ENCODE assay signal across 8 cellular contexts in genomic region chr15:45522931-45523331, GRCh38. TPM values are rescaled to one million over a fixed set of nuclear protein-coding genes. Genes with fewer than 3 reads are reported as not detected.
DNase-seq lines count a peak whose midpoint lies in the region; ATAC-seq and TF ChIP-seq lines count a peak whose summit lies in the region.

No MANE protein-coding gene starts in this region.

- H3K27ac ChIP-seq in gastroesophageal sphincter, result peak overlapping the region; percentile 88 to 96 (median 94)

- peak overlapping the region; percentile 79 for H3K4me3 ChIP-seq in AG10803 (ENCODE audit: low read length)
- H3K4me3 ChIP-seq in H7 (ENCODE audit: insufficient read depth, low read depth, low read length), result peak overlapping the region; percentile 42
- peak overlapping the region; percentile 89 to 92 for H3K4me3 ChIP-seq in gastroesophageal sphincter

- H3K27me3 Mint-ChIP-seq in activated CD4-positive, alpha-beta memory T cell treated with anti-CD3 and anti-CD28 coated beads for 36 hours, result no peaks in the 10 kb centered on the region
- H3K27me3 Mint-ChIP-seq in progenitor cell of endocrine pancreas, result no peaks in the 10 kb centered on the region

- no peak overlapping the region for H3K27ac Mint-ChIP-seq in activated CD4-positive, alpha-beta memory T cell treated with anti-CD3 and anti-CD28 coated beads for 36 hours
- peak overlapping the region; percentile 94 for H3K27ac Mint-ChIP-seq in progenitor cell of endocrine pancreas

- H3K27me3 ChIP-seq in H7 (ENCODE audit: control insufficient read depth, insufficient read depth, low read length) (peaks cover 51% of the 10 kb centered on the region), gastroesophageal sphincter (no peaks in the 10 kb centered on the region)

- peak overlapping the region; percentile 78 for H3K4me3 Mint-ChIP-seq in activated CD4-positive, alpha-beta memory T cell treated with anti-CD3 and anti-CD28 coated beads for 36 hours
- H3K4me3 Mint-ChIP-seq in progenitor cell of endocrine pancreas (ENCODE audit: low read depth), result peak overlapping the region; percentile 88

- peaks cover 2% of the 10 kb centered on the region for H3K36me3 Mint-ChIP-seq in activated CD4-positive, alpha-beta memory T cell treated with anti-CD3 and anti-CD28 coated beads for 36 hours
- peaks cover 4% of the 10 kb centered on the region for H3K36me3 Mint-ChIP-seq in progenitor cell of endocrine pancreas (ENCODE audit: insufficient read depth)

- H3K9me3 ChIP-seq in gastroesophageal sphincter, result no peaks in the 10 kb centered on the region

- TF ChIP-seq POLR2A in gastroesophageal sphincter (IDR thresholded peaks at IDR 0.05), result peak in 1 of 2 donors; percentile 30

- H3K4me1 Mint-ChIP-seq in activated CD4-positive, alpha-beta memory T cell treated with anti-CD3 and anti-CD28 coated beads for 36 hours (ENCODE audit: low read depth), result peaks cover 21% of the 10 kb centered on the region
- peaks cover 15% of the 10 kb centered on the region for H3K4me1 Mint-ChIP-seq in progenitor cell of endocrine pancreas (ENCODE audit: low read depth)

- intact Hi-C loops in activated CD4-positive, alpha-beta memory T cell treated with anti-CD3 and anti-CD28 coated beads for 36 hours (cut with micrococcal nuclease), result loop anchor here (2.0 to 5.0 kb wide), 5 partner anchors 64 to 120 kb away; partner anchors contain the start of genes BLOC1S6 and SQOR

- no peaks in the 10 kb centered on the region for H3K36me3 ChIP-seq in H7 (replicated peaks; ENCODE audit: control insufficient read depth, insufficient read depth, low read length)
- no peaks in the 10 kb centered on the region for H3K36me3 ChIP-seq in gastroesophageal sphincter

- TF ChIP-seq EP300 in gastroesophageal sphincter (IDR thresholded peaks at IDR 0.05), result peak; percentile 17

- DNase-seq in AG10803 (ENCODE audit: low read depth) (peak; percentile 36), H7 (peak; percentile 79), progenitor cell of endocrine pancreas (ENCODE audit: low spot score, unreplicated experiment) (no peak)
- no peak for DNase-seq in activated CD4-positive, alpha-beta memory T cell treated with anti-CD3 and anti-CD28 coated beads for 36 hours
- no peak for DNase-seq in activated CD4-positive, CD25-positive, alpha-beta regulatory T cell treated with anti-CD3 and anti-CD28 coated beads, Interleukin-2, amount 50 U/mL, for 72 hours
- no peak for DNase-seq in stimulated activated CD4-positive, alpha-beta T cell treated with anti-CD3 and anti-CD28 coated beads, Interleukin-4, amount 100 ng/mL, for 1 hour

- CTCF ChIA-PET in activated CD4-positive, alpha-beta memory T cell treated with anti-CD3 and anti-CD28 coated beads for 36 hours (lab: Charles Lee), result no interaction called here

- peaks cover 2 to 49% (median 7%) of the 10 kb centered on the region in 3 donors for H3K4me1 ChIP-seq in gastroesophageal sphincter

- WGBS in gastroesophageal sphincter (ENCODE audit: low coverage in 1 of 2), 2 donors, result 0 to 2% methylated on average over 6 to 9 of the region's 18 CpGs

- POLR2A ChIA-PET in activated CD4-positive, alpha-beta memory T cell treated with anti-CD3 and anti-CD28 coated beads for 36 hours (lab: Charles Lee), result no interaction called here

- no peaks in the 10 kb centered on the region for H3K9me3 Mint-ChIP-seq in activated CD4-positive, alpha-beta memory T cell treated with anti-CD3 and anti-CD28 coated beads for 36 hours
- no peaks in the 10 kb centered on the region for H3K9me3 Mint-ChIP-seq in progenitor cell of endocrine pancreas (ENCODE audit: low read depth)

- TF ChIP-seq CTCF in AG10803 (conservative IDR thresholded peaks at IDR 0.05; ENCODE audit: low read length) (no peak), gastroesophageal sphincter (IDR thresholded peaks at IDR 0.05) (no peak), progenitor cell of endocrine pancreas (IDR thresholded peaks at IDR 0.05; ENCODE audit: unreplicated experiment) (no peak)

- peak; percentile 6 for ATAC-seq in gastroesophageal sphincter
- no peak for ATAC-seq in HG02642 (IDR thresholded peaks at IDR 0.05; ENCODE audit: poor library complexity, unreplicated experiment)

RNA-seq across cellular contexts. Expression of gene SLC30A4, which starts 0.4 kb away (rescaled TPM):
- 0.04 and 0.10 TPM in 2 replicates for total RNA-seq in H7 (2014; rRNA removed; shearing (Covaris generic))
- total RNA-seq in activated CD4-positive, alpha-beta memory T cell treated with anti-CD3 and anti-CD28 coated beads for 36 hours, result 1 to 10 TPM; 1.5 to 2.0 TPM
- 10 to 100 TPM in 3 of 4 donors, 1 to 10 TPM in 1; 9.7 to 14.6 (median 12.2) TPM for total RNA-seq in gastroesophageal sphincter
- total RNA-seq in progenitor cell of endocrine pancreas, result 6.7 and 7.7 TPM in 2 replicates

Comparison
In these comparisons a context has a peak if more than half of its experiments do, and no peak if none do; other contexts are left out.
1. DNase-seq: peak in AG10803 (single experiment) and H7 (single experiment); none in activated CD4-positive, alpha-beta memory T cell treated with anti-CD3 and anti-CD28 coated beads for 36 hours (single experiment), progenitor cell of endocrine pancreas (single experiment), activated CD4-positive, CD25-positive, alpha-beta regulatory T cell treated with anti-CD3 and anti-CD28 coated beads, Interleukin-2, amount 50 U/mL, for 72 hours (single experiment) and stimulated activated CD4-positive, alpha-beta T cell treated with anti-CD3 and anti-CD28 coated beads, Interleukin-4, amount 100 ng/mL, for 1 hour (single experiment).
2. Peak in every context shown above with its lines, with median percentiles within 50 percentile points of each other: H3K4me3 ChIP-seq.